30 cellular contexts compared by ENCODE assay signal in genomic region chrX:29348288-29348687, GRCh38.
DNase-seq lines count a peak whose midpoint lies in the region; ATAC-seq lines count a peak whose summit lies in the region.
"Had no signal": no experiment of that assay in that cellular context is flagged by ENCODE, and none has a peak within 500 bp of the region (broad histone marks: within the 10 kb centered on the region; RNA-seq: fewer than 3 reads in every experiment).

No MANE protein-coding gene starts in this region.

- no peak overlapping the region for H3K4me3 Mint-ChIP-seq in activated CD8-positive, alpha-beta memory T cell treated with anti-CD3 and anti-CD28 coated beads, Interleukin-2, amount 10 ng/mL, durations not matched to agents 7 days and 5 days
- H3K4me3 Mint-ChIP-seq: activated naive CD4-positive, alpha-beta T cell treated with anti-CD3 and anti-CD28 coated beads for 36 hours; brain; neural progenitor cell; WTC11 had no signal

- H3K79me2 ChIP-seq in mesendoderm (ENCODE audit: control insufficient read depth, insufficient read depth, low read length), result no peaks in the 10 kb centered on the region
- H3K79me2 ChIP-seq: parathyroid adenoma had no signal

- H2BK15ac ChIP-seq in mesendoderm (replicated peaks; ENCODE audit: low read depth), result no peak overlapping the region

- H3K36me3 Mint-ChIP-seq in activated CD8-positive, alpha-beta memory T cell treated with anti-CD3 and anti-CD28 coated beads, Interleukin-2, amount 10 ng/mL, durations not matched to agents 7 days and 5 days, result no peaks in the 10 kb centered on the region
- H3K36me3 Mint-ChIP-seq: brain, neural progenitor cell, WTC11 had no signal

- peaks cover 2% of the 10 kb centered on the region for H3K4me1 ChIP-seq in mesendoderm (ENCODE audit: control insufficient read depth, low read depth, low read length)
- H3K4me1 ChIP-seq: adrenal gland; BLaER1 treated with 17β-estradiol and CSF1 and Interleukin-3, amounts not matched to agents 10 nM and 100 nM; neural progenitor cell; parathyroid adenoma; right atrium auricular region; SJCRH30 had no signal

- H4K5ac ChIP-seq in mesendoderm (ENCODE audit: low read length), result no peak overlapping the region

- no peak overlapping the region for H4K8ac ChIP-seq in mesendoderm (ENCODE audit: low read depth, low read length)

- H3K4me1 Mint-ChIP-seq in activated CD8-positive, alpha-beta memory T cell treated with anti-CD3 and anti-CD28 coated beads, Interleukin-2, amount 10 ng/mL, durations not matched to agents 7 days and 5 days, result no peaks in the 10 kb centered on the region
- H3K4me1 Mint-ChIP-seq: brain, neural progenitor cell, WTC11 had no signal

- H3K27ac ChIP-seq in mesendoderm (ENCODE audit: low read depth, low read length), result no peak overlapping the region
- H3K27ac ChIP-seq: adrenal gland; BLaER1 treated with 17β-estradiol and CSF1 and Interleukin-3, amounts not matched to agents 10 nM and 100 nM; neural progenitor cell; parathyroid adenoma; right atrium auricular region; SJCRH30 had no signal

- ATAC-seq in GM18858 (IDR thresholded peaks at IDR 0.05; ENCODE audit: unreplicated experiment) (peak; percentile 76), GM19468 (IDR thresholded peaks at IDR 0.05; ENCODE audit: extremely low read depth, unreplicated experiment) (peak; percentile 14), HG03135 (IDR thresholded peaks at IDR 0.05; ENCODE audit: unreplicated experiment) (peak; percentile 63)
- no peak for ATAC-seq in activated CD8-positive, alpha-beta memory T cell treated with anti-CD3 and anti-CD28 coated beads, Interleukin-2, amount 10 ng/mL, durations not matched to agents 7 days and 5 days
- ATAC-seq: K562, WTC11 had no signal

- H3K23ac ChIP-seq in mesendoderm (ENCODE audit: low read length), result no peak overlapping the region

- H3K27ac Mint-ChIP-seq in activated CD8-positive, alpha-beta memory T cell treated with anti-CD3 and anti-CD28 coated beads, Interleukin-2, amount 10 ng/mL, durations not matched to agents 7 days and 5 days, result no peak overlapping the region
- H3K27ac Mint-ChIP-seq: activated naive CD4-positive, alpha-beta T cell treated with anti-CD3 and anti-CD28 coated beads for 36 hours; brain; neural progenitor cell; WTC11 had no signal

- no peaks in the 10 kb centered on the region for H3K27me3 Mint-ChIP-seq in activated CD8-positive, alpha-beta memory T cell treated with anti-CD3 and anti-CD28 coated beads, Interleukin-2, amount 10 ng/mL, durations not matched to agents 7 days and 5 days
- H3K27me3 Mint-ChIP-seq: brain had no signal

- no peak overlapping the region for H3K4me2 ChIP-seq in mesendoderm (ENCODE audit: low read length)
- H3K4me2 ChIP-seq: BLaER1 treated with 17β-estradiol and CSF1 and Interleukin-3, amounts not matched to agents 10 nM and 100 nM; neural progenitor cell; smooth muscle cell had no signal

- no peak overlapping the region for H3K9ac ChIP-seq in mesendoderm (ENCODE audit: low read length)
- H3K9ac ChIP-seq: BLaER1 treated with 17β-estradiol and CSF1 and Interleukin-3, amounts not matched to agents 10 nM and 100 nM; neural progenitor cell; parathyroid adenoma had no signal

- no peak overlapping the region for H3K4me3 ChIP-seq in mesendoderm (ENCODE audit: low read length)
- H3K4me3 ChIP-seq: adrenal gland; BLaER1 treated with 17β-estradiol and CSF1 and Interleukin-3, amounts not matched to agents 10 nM and 100 nM; K562; MG63; neural progenitor cell; right atrium auricular region; SJCRH30; smooth muscle cell had no signal

- no peak overlapping the region for H2AK5ac ChIP-seq in mesendoderm (ENCODE audit: low read length)

- H3K56ac ChIP-seq in mesendoderm (ENCODE audit: low read length), result no peak overlapping the region

- DNase-seq in mesendoderm, result peak; percentile 83
- DNase-seq in NCI-H69 (lab: John Stamatoyannopoulos, UW), result no peak
- DNase-seq in activated CD8-positive, alpha-beta memory T cell treated with anti-CD3 and anti-CD28 coated beads, Interleukin-2, amount 10 ng/mL, durations not matched to agents 7 days and 5 days, result no peak
- no peak for DNase-seq in HT-29 (ENCODE audit: low spot score)
- DNase-seq: activated CD4-positive, alpha-beta T cell treated with anti-CD3 and anti-CD28 coated beads, Interleukin-2, amount 50 U/mL, for 1 hour; activated naive CD4-positive, alpha-beta T cell treated with anti-CD3 and anti-CD28 coated beads for 36 hours; adrenal gland; cerebellar nuclear complex; DMS79 treated with DMSO at 0.1 percent for 48 hours; hypothalamus; mesenchymal stem cell; MG63; NCI-H1105 treated with DMSO at 0.1 percent for 48 hours; NCI-H2029 treated with DMSO at 0.1 percent for 48 hours; NCI-H226; SJCRH30; stimulated activated CD4-positive, alpha-beta T cell treated with anti-CD3 and anti-CD28 coated beads, Interleukin-2, amount 100 ng/mL, for 24 hours; T1000; trophoblast cell had no signal

- H3K36me3 ChIP-seq in mesendoderm (ENCODE audit: control insufficient read depth, insufficient read depth, low read length), result no peaks in the 10 kb centered on the region
- H3K36me3 ChIP-seq: adrenal gland; BLaER1 treated with 17β-estradiol and CSF1 and Interleukin-3, amounts not matched to agents 10 nM and 100 nM; MG63; neural progenitor cell; right atrium auricular region; SJCRH30 had no signal

- H2BK5ac ChIP-seq in mesendoderm (ENCODE audit: low read length), result no peak overlapping the region

- no peaks in the 10 kb centered on the region for H3K79me1 ChIP-seq in mesendoderm (ENCODE audit: low read length)

- H3K4ac ChIP-seq in mesendoderm (ENCODE audit: low read depth, low read length), result no peak overlapping the region

- H3K27me3 ChIP-seq in mesendoderm (ENCODE audit: insufficient read depth, low read length, poor library complexity), result no peaks in the 10 kb centered on the region
- H3K27me3 ChIP-seq: adrenal gland; BLaER1 treated with 17β-estradiol and CSF1 and Interleukin-3, amounts not matched to agents 10 nM and 100 nM; MG63; neural progenitor cell; right atrium auricular region; SJCRH30 had no signal

- H3K9me3 Mint-ChIP-seq in activated CD8-positive, alpha-beta memory T cell treated with anti-CD3 and anti-CD28 coated beads, Interleukin-2, amount 10 ng/mL, durations not matched to agents 7 days and 5 days (ENCODE audit: low read depth), result no peaks in the 10 kb centered on the region
- H3K9me3 Mint-ChIP-seq: activated naive CD4-positive, alpha-beta T cell treated with anti-CD3 and anti-CD28 coated beads for 36 hours; brain; neural progenitor cell; WTC11 had no signal

- H3K18ac ChIP-seq in mesendoderm (ENCODE audit: low read length), result no peak overlapping the region

- H2BK120ac ChIP-seq in mesendoderm (ENCODE audit: low read depth, low read length), result no peak overlapping the region

- CTCF ChIA-PET in activated CD8-positive, alpha-beta memory T cell treated with anti-CD3 and anti-CD28 coated beads, Interleukin-2, amount 10 ng/mL, durations not matched to agents 7 days and 5 days (lab: Charles Lee), result no interaction called here
